Comparison of ENCODE assay signal across 10 cellular contexts in the genomic region with DNA sequence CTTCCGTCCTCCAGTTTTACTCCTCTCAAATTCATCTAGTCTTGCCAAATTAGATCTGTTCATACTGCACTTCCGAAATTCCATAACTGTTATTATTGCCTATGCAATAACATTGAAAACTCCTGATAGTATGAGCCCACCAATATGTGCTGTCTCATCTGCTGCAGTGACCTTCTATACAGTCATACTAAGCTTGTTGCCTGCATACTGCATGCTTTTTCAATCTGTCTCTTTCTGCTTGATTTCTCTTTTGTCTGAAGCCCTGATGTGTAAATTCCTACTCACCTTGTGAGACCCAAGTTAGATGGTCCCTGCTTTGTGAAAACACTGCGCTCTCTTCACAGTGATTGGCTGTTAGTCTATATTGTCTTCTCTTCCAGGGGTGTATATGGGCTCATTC. TPM values are rescaled to one million over a fixed set of nuclear protein-coding genes. Genes with fewer than 3 reads are reported as not detected.
DNase-seq lines count a peak whose midpoint lies in the region; FAIRE-seq and TF ChIP-seq lines count a peak whose summit lies in the region.
"Had no signal": no experiment of that assay in that cellular context is flagged by ENCODE, and none has a peak within 500 bp of the region (broad histone marks: within the 10 kb centered on the region; RNA-seq: fewer than 3 reads in every experiment).

No MANE protein-coding gene starts in this region.

- H3K9ac ChIP-seq in MM.1S (ENCODE audit: low read length) = peak overlapping the region; percentile 82; the same call in 1 of the 2 replicates
- peak overlapping the region; percentile 89 for H3K9ac ChIP-seq in endothelial cell of umbilical vein (replicated peaks; ENCODE audit: extremely low read depth, insufficient read depth, low read length)

- no peaks in the 10 kb centered on the region for H3K9me3 ChIP-seq in MM.1S (replicated peaks; ENCODE audit: insufficient read depth, low read length)
- no peaks in the 10 kb centered on the region for H3K9me3 ChIP-seq in endothelial cell of umbilical vein (replicated peaks; ENCODE audit: control insufficient read depth, insufficient read depth, low read length)
- H3K9me3 ChIP-seq in osteoblast (ENCODE audit: low read depth, low read length) = no peaks in the 10 kb centered on the region

- peaks cover 9% of the 10 kb centered on the region for H3K36me3 Mint-ChIP-seq in mesothelial cell of epicardium

- dilution Hi-C loops in endothelial cell of umbilical vein (cut with MboI; ENCODE audit: extremely low pct_ligation_motif_present, low sequenced_read_pairs) = no loop called here

- H3K4me2 ChIP-seq in MM.1S (ENCODE audit: low read depth, low read length) (peak overlapping the region; percentile 78), endothelial cell of umbilical vein (ENCODE audit: insufficient read depth, low read length) (peak overlapping the region; percentile 92), osteoblast (ENCODE audit: insufficient read depth, low read length) (peak overlapping the region; percentile 100)

- POLR2A ChIA-PET in BJ (lab: Charles Lee) (no interaction called here), endothelial cell of umbilical vein (lab: Charles Lee) (no interaction called here)

- no peak overlapping the region for H3K4me3 Mint-ChIP-seq in mesothelial cell of epicardium
- H3K4me3 Mint-ChIP-seq: T-helper 2 cell treated with Interferon-gamma antibody and Interleukin-4, amounts not matched to agents 5 μg/mL and 100 μg/mL, for 36 hours had no signal

- intact Hi-C loops in endothelial cell of umbilical vein (cut with micrococcal nuclease) = loop anchor here (2.0 kb wide), 1 partner anchor 853 kb away; a partner anchor contains a TSS

- no peak for TF ChIP-seq CTCF in BJ (IDR thresholded peaks at IDR 0.05; ENCODE audit: insufficient read depth, low read depth, low read length)
- no peak for TF ChIP-seq CTCF in MM.1S (IDR thresholded peaks at IDR 0.05; ENCODE audit: low read length)
- no peak for TF ChIP-seq CTCF in endothelial cell of umbilical vein (IDR thresholded peaks at IDR 0.05; ENCODE audit: extremely low read depth in 1 of 2, insufficient read depth in 1 of 2, low read depth in 1 of 2, low read length in 2 of 2)
- no peak for TF ChIP-seq CTCF in osteoblast (IDR thresholded peaks at IDR 0.05; ENCODE audit: extremely low read depth, low read depth, low read length)
- no peak for TF ChIP-seq CTCF in mesothelial cell of epicardium (IDR thresholded peaks at IDR 0.05; ENCODE audit: unreplicated experiment)

- no peaks in the 10 kb centered on the region for H3K9me3 Mint-ChIP-seq in mesothelial cell of epicardium
- H3K9me3 Mint-ChIP-seq: T-helper 2 cell treated with Interferon-gamma antibody and Interleukin-4, amounts not matched to agents 5 μg/mL and 100 μg/mL, for 36 hours had no signal

- H3K4me3 ChIP-seq in BJ (ENCODE audit: low read depth, low read length) (peak overlapping the region; percentile 96), MM.1S (ENCODE audit: low read length) (peak overlapping the region; percentile 85), endothelial cell of umbilical vein (replicated peaks in 1 of 3; ENCODE audit: insufficient read depth in 1 of 3, low read depth in 1 of 3, low read length in 3 of 3) (peak overlapping the region in 2 of 3 experiments; percentile 81 to 89), osteoblast (ENCODE audit: insufficient read depth, low read length) (peak overlapping the region; percentile 83)

- no TSS peak for BruUV-seq in endothelial cell of umbilical vein (replicated peaks; lab: Mats Ljungman, UMichigan)

- H3K79me2 ChIP-seq in MM.1S (ENCODE audit: low read length) (peaks cover 63% of the 10 kb centered on the region), endothelial cell of umbilical vein (ENCODE audit: control insufficient read depth, insufficient read depth, low read length) (peaks cover 54% of the 10 kb centered on the region), osteoblast (ENCODE audit: insufficient read depth, low read length) (peaks cover 76% of the 10 kb centered on the region)

- 0 out of 2 replicates have a peak, but pooled peaks cover 2% of the 10 kb centered on the region for H3K36me3 ChIP-seq in BJ (ENCODE audit: control insufficient read depth, insufficient read depth, low read length)
- no peaks in the 10 kb centered on the region for H3K36me3 ChIP-seq in MM.1S (replicated peaks; ENCODE audit: insufficient read depth, low read length)
- peaks cover 0 to 3% of the 10 kb centered on the region in 2 experiments for H3K36me3 ChIP-seq in endothelial cell of umbilical vein (ENCODE audit: control insufficient read depth in 2 of 2, extremely low read depth in 1 of 2, insufficient read depth in 2 of 2, low read length in 2 of 2)
- H3K36me3 ChIP-seq in osteoblast (ENCODE audit: insufficient read depth, low read length) = peaks cover 8% of the 10 kb centered on the region

- H3K4me1 ChIP-seq in MM.1S (ENCODE audit: low read length) (peaks cover 12% of the 10 kb centered on the region), endothelial cell of umbilical vein (ENCODE audit: control insufficient read depth, extremely low read depth, insufficient read depth, low read length) (peaks cover 22% of the 10 kb centered on the region), osteoblast (ENCODE audit: insufficient read depth, low read length) (peaks cover 26% of the 10 kb centered on the region)

- H3K9me1 ChIP-seq in endothelial cell of umbilical vein (replicated peaks; ENCODE audit: control insufficient read depth, extremely low read depth, insufficient read depth, low read length) = no peaks in the 10 kb centered on the region

- no peak for DNase-seq in BJ (ENCODE audit: low read depth)
- no peak for DNase-seq in MM.1S
- no peak for DNase-seq in endothelial cell of umbilical vein (ENCODE audit: low read depth, low spot score)
- DNase-seq in osteoblast (ENCODE audit: insufficient read length, low spot score, missing footprints) = no peak
- no peak for DNase-seq in NCI-H2081 treated with DMSO at 0.1 percent for 48 hours (lab: John Stamatoyannopoulos, UW)
- DNase-seq in NCI-H446 (lab: John Stamatoyannopoulos, UW) = no peak
- DNase-seq in mesothelial cell of epicardium (ENCODE audit: low spot score in 2 of 2, unreplicated experiment in 2 of 2) = no peak
- DNase-seq in stimulated activated CD4-positive, alpha-beta T cell treated with anti-CD3 and anti-CD28 coated beads, Interleukin-1b, Interleukin-23, amount 100 ng/mL, for 48 hours = no peak
- DNase-seq: activated naive CD4-positive, alpha-beta T cell treated with Interleukin-2 at 50 U/mL for 16 hours had no signal

- no peak overlapping the region for H3K27ac ChIP-seq in MM.1S (ENCODE audit: low read length)
- H3K27ac ChIP-seq in endothelial cell of umbilical vein (ENCODE audit: insufficient read depth, low read depth, low read length) = peak overlapping the region; percentile 84
- peak overlapping the region; percentile 97 for H3K27ac ChIP-seq in osteoblast (ENCODE audit: low read depth, low read length)

- H3K27ac Mint-ChIP-seq in mesothelial cell of epicardium = no peak overlapping the region
- H3K27ac Mint-ChIP-seq: T-helper 2 cell treated with Interferon-gamma antibody and Interleukin-4, amounts not matched to agents 5 μg/mL and 100 μg/mL, for 36 hours had no signal

- H3K4me1 Mint-ChIP-seq in mesothelial cell of epicardium = peaks cover 8% of the 10 kb centered on the region

- CTCF ChIA-PET in BJ (lab: Yijun Ruan, JAX) = interaction anchor here (0.5 to 1.0 kb wide), 2 partner anchors 25 to 765 kb away, joined by 3 to 5 read pairs; no protein-coding TSS in a partner anchor
- CTCF ChIA-PET in endothelial cell of umbilical vein (lab: Charles Lee) = no interaction called here

- H3K27me3 ChIP-seq in BJ (ENCODE audit: control insufficient read depth, insufficient read depth, low read length) (no peaks in the 10 kb centered on the region), MM.1S (replicated peaks; ENCODE audit: insufficient read depth, low read length) (no peaks in the 10 kb centered on the region), endothelial cell of umbilical vein (ENCODE audit: control insufficient read depth in 2 of 2, insufficient read depth in 2 of 2, low read length in 2 of 2) (no peaks in the 10 kb centered on the region), osteoblast (ENCODE audit: insufficient read depth, low read length) (no peaks in the 10 kb centered on the region)

- no peak for FAIRE-seq in endothelial cell of umbilical vein (lab: Jason Lieb, UNC)

- H3K9me2 ChIP-seq in MM.1S (replicated peaks; ENCODE audit: insufficient read depth, low read length) = no peaks in the 10 kb centered on the region

- TF ChIP-seq POLR2A in endothelial cell of umbilical vein (IDR thresholded peaks at IDR 0.05; ENCODE audit: low read depth, low read length) = no peak

- peaks cover 7% of the 10 kb centered on the region; the same call in 1 of the 2 replicates for H3F3A ChIP-seq in MM.1S (ENCODE audit: insufficient read depth, low read length)

- H3K27me3 Mint-ChIP-seq in mesothelial cell of epicardium (ENCODE audit: low read depth) = no peaks in the 10 kb centered on the region

- H2AFZ ChIP-seq in MM.1S (ENCODE audit: low read length) (no peak overlapping the region), endothelial cell of umbilical vein (ENCODE audit: low read depth, low read length) (no peak overlapping the region), osteoblast (ENCODE audit: low read length) (no peak overlapping the region)

- H4K20me1 ChIP-seq in MM.1S (ENCODE audit: insufficient read depth, low read length) (peaks cover 2% of the 10 kb centered on the region; the same call in 1 of the 2 replicates), endothelial cell of umbilical vein (replicated peaks; ENCODE audit: control insufficient read depth, extremely low read depth, insufficient read depth, low read length) (no peaks in the 10 kb centered on the region), osteoblast (ENCODE audit: insufficient read depth, low read length) (peaks cover 25% of the 10 kb centered on the region)

RNA-seq across cellular contexts. Expression of a gene that starts 1.1 kb away (rescaled TPM):
- polyA plus RNA-seq in BJ (2011; rRNA removed) (18.3 and 19.3 TPM in 2 replicates), endothelial cell of umbilical vein (17.5 and 24.8 TPM in 2 replicates)
- polyA minus RNA-seq in BJ (2011; rRNA and poly(A)+ RNA removed) = 12.7 and 22.5 TPM in 2 replicates
- total RNA-seq in endothelial cell of umbilical vein (15.3 and 17.7 TPM in 2 replicates), osteoblast (11.9 and 15.0 TPM in 2 replicates), mesothelial cell of epicardium (20.9 to 24.1 TPM (median 23.5 TPM) in 3 replicates)
- polyA plus RNA-seq in endothelial cell of umbilical vein (2011; cell fraction: cytosol; rRNA removed) = 13.2 and 13.5 TPM in 2 replicates
- polyA plus RNA-seq in endothelial cell of umbilical vein (2011; cell fraction: nucleus; rRNA removed) = 26.4 and 31.8 TPM in 2 replicates
- 10.7 and 12.2 TPM in 2 replicates for polyA plus RNA-seq in endothelial cell of umbilical vein (2012)
- 16.6 and 23.1 TPM in 2 replicates for polyA minus RNA-seq in endothelial cell of umbilical vein
- polyA minus RNA-seq in endothelial cell of umbilical vein (2011; cell fraction: cytosol; rRNA and poly(A)+ RNA removed) = 7.7 TPM
- 15.0 and 15.5 TPM in 2 replicates for polyA minus RNA-seq in endothelial cell of umbilical vein (2011; cell fraction: nucleus; rRNA and poly(A)+ RNA removed)

RNA-seq across cellular contexts. Expression of a gene that starts 2.2 kb away (rescaled TPM):
- 344 and 352 TPM in 2 replicates for polyA plus RNA-seq in BJ (2011; rRNA removed)
- 93.9 and 123 TPM in 2 replicates for polyA minus RNA-seq in BJ (2011; rRNA and poly(A)+ RNA removed)
- 182 and 198 TPM in 2 replicates for total RNA-seq in endothelial cell of umbilical vein
- polyA plus RNA-seq in endothelial cell of umbilical vein = 471 and 560 TPM in 2 replicates
- 524 and 562 TPM in 2 replicates for polyA plus RNA-seq in endothelial cell of umbilical vein (2011; cell fraction: cytosol; rRNA removed)
- polyA plus RNA-seq in endothelial cell of umbilical vein (2011; cell fraction: nucleus; rRNA removed) = 249 and 250 TPM in 2 replicates
- polyA plus RNA-seq in endothelial cell of umbilical vein (2012) = 252 and 349 TPM in 2 replicates
- polyA minus RNA-seq in endothelial cell of umbilical vein = 228 and 247 TPM in 2 replicates
- polyA minus RNA-seq in endothelial cell of umbilical vein (2011; cell fraction: cytosol; rRNA and poly(A)+ RNA removed) = 86.5 TPM
- polyA minus RNA-seq in endothelial cell of umbilical vein (2011; cell fraction: nucleus; rRNA and poly(A)+ RNA removed) = 41.6 and 56.5 TPM in 2 replicates
- 265 and 279 TPM in 2 replicates for total RNA-seq in osteoblast
- total RNA-seq in mesothelial cell of epicardium = 137 to 142 TPM (median 140 TPM) in 3 replicates

RNA-seq across cellular contexts. Expression of a gene that starts 29.1 kb away (rescaled TPM):
- polyA plus RNA-seq in BJ (2011; rRNA removed) (48.2 and 65.5 TPM in 2 replicates), endothelial cell of umbilical vein (43.3 and 53.9 TPM in 2 replicates)
- 22.1 and 26.9 TPM in 2 replicates for polyA minus RNA-seq in BJ (2011; rRNA and poly(A)+ RNA removed)
- total RNA-seq in endothelial cell of umbilical vein (60.0 and 67.8 TPM in 2 replicates), osteoblast (62.2 and 69.5 TPM in 2 replicates), mesothelial cell of epicardium (55.8 to 64.8 TPM (median 63.4 TPM) in 3 replicates)
- 48.2 and 57.7 TPM in 2 replicates for polyA plus RNA-seq in endothelial cell of umbilical vein (2011; cell fraction: cytosol; rRNA removed)
- polyA plus RNA-seq in endothelial cell of umbilical vein (2011; cell fraction: nucleus; rRNA removed) = 36.1 and 47.6 TPM in 2 replicates
- polyA plus RNA-seq in endothelial cell of umbilical vein (2012) = 52.0 and 74.3 TPM in 2 replicates
- polyA minus RNA-seq in endothelial cell of umbilical vein = 29.0 and 34.2 TPM in 2 replicates
- polyA minus RNA-seq in endothelial cell of umbilical vein (2011; cell fraction: cytosol; rRNA and poly(A)+ RNA removed) = 25.9 TPM
- 16.8 and 20.9 TPM in 2 replicates for polyA minus RNA-seq in endothelial cell of umbilical vein (2011; cell fraction: nucleus; rRNA and poly(A)+ RNA removed)
